ENCODE assay signal across 19 cellular contexts in the genomic region with DNA sequence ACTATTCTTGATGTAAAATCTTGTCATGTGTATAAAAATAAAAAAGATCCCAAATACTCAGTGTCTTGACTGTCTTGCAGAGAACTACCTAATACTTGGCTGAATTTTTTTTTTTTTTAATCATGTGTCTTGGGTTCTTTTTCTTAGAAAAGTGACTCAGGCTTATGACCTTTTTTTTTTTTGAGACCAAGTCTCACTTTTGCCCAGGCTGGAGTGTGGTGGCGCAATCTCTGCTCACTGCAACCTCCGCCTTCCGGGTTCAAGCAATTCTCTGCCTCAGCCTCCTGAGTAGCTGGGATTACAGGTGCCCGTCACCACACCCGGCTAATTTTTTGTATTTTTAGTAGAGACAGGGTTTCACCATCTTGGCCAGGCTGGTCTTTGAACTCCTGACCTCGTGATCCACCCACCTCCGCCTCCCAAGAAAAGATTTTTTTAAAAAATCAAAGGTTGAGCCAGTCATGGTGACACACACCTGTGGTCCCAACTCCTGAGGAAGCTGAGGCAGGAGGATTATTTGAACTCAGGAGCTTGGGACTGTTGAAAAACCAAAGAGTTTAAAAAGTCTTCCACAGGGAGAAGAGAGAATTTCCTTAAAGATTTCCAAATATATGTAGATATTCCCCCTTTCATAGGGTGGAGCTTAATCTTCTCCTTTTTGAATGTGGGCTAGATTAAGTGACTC. TPM values are rescaled to one million over a fixed set of nuclear protein-coding genes. Genes with fewer than 3 reads are reported as not detected.
DNase-seq lines count a peak whose midpoint lies in the region; ATAC-seq and TF ChIP-seq lines count a peak whose summit lies in the region.
"Had no signal": no experiment of that assay in that cellular context is flagged by ENCODE, and none has a peak within 500 bp of the region (broad histone marks: within the 10 kb centered on the region; RNA-seq: fewer than 3 reads in every experiment).

No MANE protein-coding gene starts in this region.

- DNase-seq in T-helper 1 cell (no peak), uterus (no peak), GOT3 (lab: John Stamatoyannopoulos, UW) (no peak)
- no peak for DNase-seq in CD4-positive, alpha-beta memory T cell
- DNase-seq in activated T-helper 1 cell treated with anti-CD3 and anti-CD28 coated beads, Interleukin-12 subunit alpha, Interleukin-12 subunit beta, Interleukin-2, Interleukin-4 antibody, amounts not matched to agents 30 ng/mL and 10 ng/mL and 1 ng/mL, durations not matched to agents 14 hours and 24 hours and 36 hours (ENCODE audit: low spot score): no peak
- no peak for DNase-seq in naive thymus-derived CD4-positive, alpha-beta T cell
- DNase-seq: activated CD4-positive, CD25-positive, alpha-beta regulatory T cell treated with anti-CD3 and anti-CD28 coated beads, Interleukin-2, amount 50 U/mL, for 72 hours; activated T-cell treated with anti-CD3 and anti-CD28 coated beads, Interleukin-2, amount 50 U/mL, for 48 hours; cortex of kidney; NCI-H2029; NCI-H774; right cardiac atrium; stimulated activated CD4-positive, alpha-beta T cell treated with anti-CD3 and anti-CD28 coated beads, Interleukin-2, amount 100 ng/mL, for 48 hours; thyroid gland had no signal

- no peak overlapping the region for H3K4me3 Mint-ChIP-seq in T-helper 1 cell treated with Interleukin-12 subunit alpha and Interleukin-12 subunit beta and Interleukin-4 antibody, amounts not matched to agents 30 μg/mL and 1 μg/mL, for 36 hours
- H3K4me3 Mint-ChIP-seq in CD4-positive, alpha-beta memory T cell: no peak overlapping the region
- H3K4me3 Mint-ChIP-seq in activated T-helper 1 cell treated with anti-CD3 and anti-CD28 coated beads, Interleukin-12 subunit alpha, Interleukin-12 subunit beta, Interleukin-2, Interleukin-4 antibody, amounts not matched to agents 30 ng/mL and 10 ng/mL and 1 ng/mL, durations not matched to agents 14 hours and 24 hours and 36 hours: no peak overlapping the region
- H3K4me3 Mint-ChIP-seq in naive thymus-derived CD4-positive, alpha-beta T cell: no peak overlapping the region
- H3K4me3 Mint-ChIP-seq: neural crest cell had no signal

- no peak overlapping the region for H3K4me3 ChIP-seq in CD4-positive, alpha-beta memory T cell (ENCODE audit: low read length in 2 of 2)
- H3K4me3 ChIP-seq in naive thymus-derived CD4-positive, alpha-beta T cell (ENCODE audit: low read length): no peak overlapping the region
- H3K4me3 ChIP-seq in uterus: no peak overlapping the region
- H3K4me3 ChIP-seq: lung, thyroid gland had no signal

- H3K27me3 Mint-ChIP-seq in T-helper 1 cell treated with Interleukin-12 subunit alpha and Interleukin-12 subunit beta and Interleukin-4 antibody, amounts not matched to agents 30 μg/mL and 1 μg/mL, for 36 hours (ENCODE audit: low read depth): no peaks in the 10 kb centered on the region
- no peaks in the 10 kb centered on the region for H3K27me3 Mint-ChIP-seq in CD4-positive, alpha-beta memory T cell
- no peaks in the 10 kb centered on the region for H3K27me3 Mint-ChIP-seq in activated T-helper 1 cell treated with anti-CD3 and anti-CD28 coated beads, Interleukin-12 subunit alpha, Interleukin-12 subunit beta, Interleukin-2, Interleukin-4 antibody, amounts not matched to agents 30 ng/mL and 10 ng/mL and 1 ng/mL, durations not matched to agents 14 hours and 24 hours and 36 hours (ENCODE audit: insufficient read depth)
- no peaks in the 10 kb centered on the region for H3K27me3 Mint-ChIP-seq in naive thymus-derived CD4-positive, alpha-beta T cell

- POLR2A ChIA-PET in CD4-positive, alpha-beta memory T cell (lab: Charles Lee; ENCODE audit: partially characterized antibody): interaction anchor here (0.8 to 2.8 kb wide), 4 partner anchors 9 to 18 kb away, joined by 3 to 16 read pairs (median 4); a partner anchor contains a TSS
- POLR2A ChIA-PET in naive thymus-derived CD4-positive, alpha-beta T cell (lab: Charles Lee): interaction anchor here (0.7 to 10.3 kb wide), 4 partner anchors 17 to 1823 kb away, joined by 3 to 165 read pairs (median 6); a partner anchor contains a TSS

- H3K36me3 Mint-ChIP-seq in T-helper 1 cell treated with Interleukin-12 subunit alpha and Interleukin-12 subunit beta and Interleukin-4 antibody, amounts not matched to agents 30 μg/mL and 1 μg/mL, for 36 hours (ENCODE audit: low read depth): peaks cover 75% of the 10 kb centered on the region
- H3K36me3 Mint-ChIP-seq in CD4-positive, alpha-beta memory T cell: peaks cover 58 to 92% of the 10 kb centered on the region in 2 donors
- H3K36me3 Mint-ChIP-seq in activated T-helper 1 cell treated with anti-CD3 and anti-CD28 coated beads, Interleukin-12 subunit alpha, Interleukin-12 subunit beta, Interleukin-2, Interleukin-4 antibody, amounts not matched to agents 30 ng/mL and 10 ng/mL and 1 ng/mL, durations not matched to agents 14 hours and 24 hours and 36 hours (ENCODE audit: low read depth): peaks cover 74% of the 10 kb centered on the region
- peaks cover 1 to 64% (median 25%) of the 10 kb centered on the region in 5 donors for H3K36me3 Mint-ChIP-seq in naive thymus-derived CD4-positive, alpha-beta T cell

- peak overlapping the region; percentile 49 for H3K27ac Mint-ChIP-seq in T-helper 1 cell treated with Interleukin-12 subunit alpha and Interleukin-12 subunit beta and Interleukin-4 antibody, amounts not matched to agents 30 μg/mL and 1 μg/mL, for 36 hours
- peak overlapping the region in 5 of 7 donors; percentile 42 to 78 (median 53) for H3K27ac Mint-ChIP-seq in CD4-positive, alpha-beta memory T cell
- H3K27ac Mint-ChIP-seq in activated T-helper 1 cell treated with anti-CD3 and anti-CD28 coated beads, Interleukin-12 subunit alpha, Interleukin-12 subunit beta, Interleukin-2, Interleukin-4 antibody, amounts not matched to agents 30 ng/mL and 10 ng/mL and 1 ng/mL, durations not matched to agents 14 hours and 24 hours and 36 hours: peak overlapping the region; percentile 54
- H3K27ac Mint-ChIP-seq in naive thymus-derived CD4-positive, alpha-beta T cell: peak overlapping the region in 6 of 9 donors; percentile 1 to 71 (median 39)

- CTCF ChIA-PET in CD4-positive, alpha-beta memory T cell (lab: Charles Lee; ENCODE audit: partially characterized antibody): interaction anchor here (1.9 kb wide), 1 partner anchor 9 kb away, joined by 4 read pairs; a partner anchor contains a TSS
- CTCF ChIA-PET in naive thymus-derived CD4-positive, alpha-beta T cell (lab: Charles Lee): no interaction called here

- H3K9me3 Mint-ChIP-seq in T-helper 1 cell treated with Interleukin-12 subunit alpha and Interleukin-12 subunit beta and Interleukin-4 antibody, amounts not matched to agents 30 μg/mL and 1 μg/mL, for 36 hours: no peaks in the 10 kb centered on the region
- no peaks in the 10 kb centered on the region for H3K9me3 Mint-ChIP-seq in CD4-positive, alpha-beta memory T cell
- H3K9me3 Mint-ChIP-seq in activated T-helper 1 cell treated with anti-CD3 and anti-CD28 coated beads, Interleukin-12 subunit alpha, Interleukin-12 subunit beta, Interleukin-2, Interleukin-4 antibody, amounts not matched to agents 30 ng/mL and 10 ng/mL and 1 ng/mL, durations not matched to agents 14 hours and 24 hours and 36 hours: no peaks in the 10 kb centered on the region
- H3K9me3 Mint-ChIP-seq in naive thymus-derived CD4-positive, alpha-beta T cell: no peaks in the 10 kb centered on the region
- H3K9me3 Mint-ChIP-seq: neural crest cell had no signal

- ATAC-seq in naive thymus-derived CD4-positive, alpha-beta T cell: no peak
- no peak for ATAC-seq in HG02938 (IDR thresholded peaks at IDR 0.05; ENCODE audit: unreplicated experiment)
- ATAC-seq: right cardiac atrium had no signal

- no peak overlapping the region for H3K27ac ChIP-seq in CD4-positive, alpha-beta memory T cell (ENCODE audit: low read depth, low read length)
- no peak overlapping the region for H3K27ac ChIP-seq in naive thymus-derived CD4-positive, alpha-beta T cell (ENCODE audit: low read depth, low read length)
- H3K27ac ChIP-seq in uterus: no peak overlapping the region
- H3K27ac ChIP-seq: epithelial cell of prostate, thyroid gland had no signal

- TF ChIP-seq CTCF in uterus (IDR thresholded peaks at IDR 0.05): no peak

- intact Hi-C loops in CD4-positive, alpha-beta memory T cell (cut with micrococcal nuclease): no loop called here
- intact Hi-C loops in activated T-helper 1 cell treated with anti-CD3 and anti-CD28 coated beads, Interleukin-12 subunit alpha, Interleukin-12 subunit beta, Interleukin-2, Interleukin-4 antibody, amounts not matched to agents 30 ng/mL and 10 ng/mL and 1 ng/mL, durations not matched to agents 14 hours and 24 hours and 36 hours (cut with micrococcal nuclease): loop anchor here (5.0 kb wide), 1 partner anchor 34 kb away; no protein-coding TSS in a partner anchor
- intact Hi-C loops in naive thymus-derived CD4-positive, alpha-beta T cell (cut with micrococcal nuclease): no loop called here
- intact Hi-C loops in uterus (cut with DNase I; ENCODE audit: low total_unique reads): no loop called here

- no peak for TF ChIP-seq POLR2A in uterus (IDR thresholded peaks at IDR 0.05)

- no peaks in the 10 kb centered on the region for H3K27me3 ChIP-seq in CD4-positive, alpha-beta memory T cell (ENCODE audit: insufficient read depth, low read length)
- no peaks in the 10 kb centered on the region for H3K27me3 ChIP-seq in naive thymus-derived CD4-positive, alpha-beta T cell (ENCODE audit: control insufficient read depth in 2 of 2, insufficient read depth in 2 of 2, low read length in 2 of 2)
- no peaks in the 10 kb centered on the region for H3K27me3 ChIP-seq in uterus
- H3K27me3 ChIP-seq: thyroid gland had no signal

- peaks cover 74% of the 10 kb centered on the region for H3K36me3 ChIP-seq in CD4-positive, alpha-beta memory T cell (ENCODE audit: insufficient read depth, low read length)
- peaks cover 25 to 92% (median 47%) of the 10 kb centered on the region in 3 experiments for H3K36me3 ChIP-seq in naive thymus-derived CD4-positive, alpha-beta T cell (ENCODE audit: control insufficient read depth in 2 of 3, insufficient read depth in 3 of 3, low read length in 3 of 3)
- H3K36me3 ChIP-seq in uterus: peaks cover 0 to 4% of the 10 kb centered on the region in 2 donors

- peaks cover 29% of the 10 kb centered on the region for H3K4me1 Mint-ChIP-seq in T-helper 1 cell treated with Interleukin-12 subunit alpha and Interleukin-12 subunit beta and Interleukin-4 antibody, amounts not matched to agents 30 μg/mL and 1 μg/mL, for 36 hours (ENCODE audit: low read depth)
- H3K4me1 Mint-ChIP-seq in CD4-positive, alpha-beta memory T cell: peaks cover 8 to 20% (median 13%) of the 10 kb centered on the region in 4 donors
- H3K4me1 Mint-ChIP-seq in activated T-helper 1 cell treated with anti-CD3 and anti-CD28 coated beads, Interleukin-12 subunit alpha, Interleukin-12 subunit beta, Interleukin-2, Interleukin-4 antibody, amounts not matched to agents 30 ng/mL and 10 ng/mL and 1 ng/mL, durations not matched to agents 14 hours and 24 hours and 36 hours (ENCODE audit: low read depth): peaks cover 47% of the 10 kb centered on the region
- H3K4me1 Mint-ChIP-seq in naive thymus-derived CD4-positive, alpha-beta T cell: peaks cover 5 to 49% (median 7%) of the 10 kb centered on the region in 7 donors

- no peaks in the 10 kb centered on the region for H3K9me3 ChIP-seq in CD4-positive, alpha-beta memory T cell (ENCODE audit: control insufficient read depth in 1 of 2, low read length in 2 of 2)
- H3K9me3 ChIP-seq in naive thymus-derived CD4-positive, alpha-beta T cell (ENCODE audit: control insufficient read depth in 2 of 3, low read length in 3 of 3): no peaks in the 10 kb centered on the region
- H3K9me3 ChIP-seq in uterus: no peaks in the 10 kb centered on the region
- H3K9me3 ChIP-seq: thyroid gland had no signal

- no peaks in the 10 kb centered on the region for H3K4me1 ChIP-seq in CD4-positive, alpha-beta memory T cell (ENCODE audit: insufficient read depth, low read length)
- H3K4me1 ChIP-seq in naive thymus-derived CD4-positive, alpha-beta T cell (ENCODE audit: control insufficient read depth in 2 of 2, insufficient read depth in 2 of 2, low read length in 2 of 2): no peaks in the 10 kb centered on the region
- no peaks in the 10 kb centered on the region for H3K4me1 ChIP-seq in uterus
- H3K4me1 ChIP-seq: thyroid gland had no signal

RNA-seq across cellular contexts. Expression of a gene that starts 17.7 kb away (rescaled TPM):
- total RNA-seq in CD4-positive, alpha-beta memory T cell: 10 to 100 TPM; 35.1 to 38.3 TPM
- 10 to 100 TPM; 12.9 to 19.3 TPM for polyA plus RNA-seq in CD4-positive, alpha-beta memory T cell
- 80.4 and 81.6 TPM in 2 replicates for total RNA-seq in activated T-helper 1 cell treated with anti-CD3 and anti-CD28 coated beads, Interleukin-12 subunit alpha, Interleukin-12 subunit beta, Interleukin-2, Interleukin-4 antibody, amounts not matched to agents 30 ng/mL and 10 ng/mL and 1 ng/mL, durations not matched to agents 14 hours and 24 hours and 36 hours
- total RNA-seq in naive thymus-derived CD4-positive, alpha-beta T cell: 10 to 100 TPM; 21.5 to 43.0 (median 35.5) TPM
- polyA plus RNA-seq in naive thymus-derived CD4-positive, alpha-beta T cell: 10 to 100 TPM; 15.4 to 17.2 TPM
- 10 to 100 TPM in 3 of 4 donors, 1 to 10 TPM in 1; 8.7 to 46.3 (median 19.9) TPM for total RNA-seq in uterus

RNA-seq across cellular contexts. Expression of a gene that starts 17.8 kb away (rescaled TPM):
- total RNA-seq in CD4-positive, alpha-beta memory T cell: 100 to 1,000 TPM; 515 to 534 TPM
- polyA plus RNA-seq in CD4-positive, alpha-beta memory T cell: 100 to 1,000 TPM; 199 to 253 TPM
- 427 and 446 TPM in 2 replicates for total RNA-seq in activated T-helper 1 cell treated with anti-CD3 and anti-CD28 coated beads, Interleukin-12 subunit alpha, Interleukin-12 subunit beta, Interleukin-2, Interleukin-4 antibody, amounts not matched to agents 30 ng/mL and 10 ng/mL and 1 ng/mL, durations not matched to agents 14 hours and 24 hours and 36 hours
- total RNA-seq in naive thymus-derived CD4-positive, alpha-beta T cell: 100 to 1,000 TPM; 226 to 461 (median 436) TPM
- 100 to 1,000 TPM; 184 to 230 TPM for polyA plus RNA-seq in naive thymus-derived CD4-positive, alpha-beta T cell
- 100 to 1,000 TPM; 236 to 475 (median 401) TPM for total RNA-seq in uterus
